Comparison of ENCODE assay signal across 10 cellular contexts in genomic region chr9:398085-398484, GRCh38.
"Had no signal": no experiment of that assay in that cellular context is flagged by ENCODE, and none has a peak within 500 bp of the region (broad histone marks: within the 10 kb centered on the region; RNA-seq: fewer than 3 reads in every experiment).

No MANE protein-coding gene starts in this region.

- H3K9me3 ChIP-seq: HAP-1 had no signal

- H3K4me3 ChIP-seq: GM23248, HAP-1 had no signal

- H3K36me3 ChIP-seq: HAP-1 had no signal

- H3K4me3 Mint-ChIP-seq: H9, HFFc6 had no signal

- DNase-seq: GM23248, GOT3, H7, H9, HCEC 1CT, HFFc6 had no signal

- ATAC-seq: HCT116 had no signal

- H3K9ac ChIP-seq: GM23248 had no signal

- H3K27ac Mint-ChIP-seq: HFFc6 had no signal

- H3K4me1 ChIP-seq: HAP-1 had no signal

- FAIRE-seq: H1, H54 had no signal

- H2AFZ ChIP-seq: GM23248 had no signal

- H3K27ac ChIP-seq: GM23248 had no signal
